ENCODE assay signal across 15 cellular contexts in genomic region chr3:64475037-64475436, GRCh38.
A peak's percentile ranks its signal among the peaks of the same experiment; 100 is the strongest.
DNase-seq lines count a peak whose midpoint lies in the region; ATAC-seq and TF ChIP-seq lines count a peak whose summit lies in the region.
"Had no signal": no experiment of that assay in that cellular context is flagged by ENCODE, and none has a peak within 500 bp of the region (broad histone marks: within the 10 kb centered on the region; RNA-seq: fewer than 3 reads in every experiment).

No MANE protein-coding gene starts in this region.

- DNase-seq in choroid plexus epithelial cell (ENCODE audit: low read depth) = no peak
- DNase-seq in osteoblast (ENCODE audit: insufficient read length, low spot score, missing footprints) = no peak
- no peak for DNase-seq in effector memory CD4-positive, alpha-beta T cell
- no peak for DNase-seq in DMS53 treated with DMSO at 0.1 percent for 48 hours (lab: John Stamatoyannopoulos, UW; ENCODE audit: unreplicated experiment)
- DNase-seq: CD8-positive, alpha-beta memory T cell; Karpas-422; NCI-H187 treated with DMSO at 0.1 percent for 48 hours; NCI-H446 treated with DMSO at 0.1 percent for 48 hours; NCI-H774; SHP77 treated with DMSO at 0.1 percent for 48 hours had no signal

- no peaks in the 10 kb centered on the region for H4K20me1 ChIP-seq in OCI-LY3 (ENCODE audit: insufficient read depth, low read length)
- no peaks in the 10 kb centered on the region for H4K20me1 ChIP-seq in osteoblast (ENCODE audit: insufficient read depth, low read length)
- H4K20me1 ChIP-seq: BLaER1 had no signal

- TF ChIP-seq CTCF in GM12872 (IDR thresholded peaks at IDR 0.05; ENCODE audit: insufficient read depth, low read depth, low read length) = 0 out of 3 replicates have a peak, but pooled peaks have one; percentile 15
- TF ChIP-seq CTCF in OCI-LY3 (IDR thresholded peaks at IDR 0.05; ENCODE audit: low read depth, low read length) = peak; percentile 39
- TF ChIP-seq CTCF in choroid plexus epithelial cell (conservative IDR thresholded peaks at IDR 0.05; ENCODE audit: low read depth, low read length) = peak; percentile 23
- TF ChIP-seq CTCF in osteoblast (IDR thresholded peaks at IDR 0.05; ENCODE audit: extremely low read depth, low read depth, low read length) = peak; percentile 19

- H3K36me3 ChIP-seq in OCI-LY3 (replicated peaks; ENCODE audit: low read depth, low read length) = no peaks in the 10 kb centered on the region
- no peaks in the 10 kb centered on the region for H3K36me3 ChIP-seq in osteoblast (ENCODE audit: insufficient read depth, low read length)
- H3K36me3 ChIP-seq in effector memory CD4-positive, alpha-beta T cell (ENCODE audit: control insufficient read depth, insufficient read depth, low read length) = no peaks in the 10 kb centered on the region
- H3K36me3 ChIP-seq: BLaER1 had no signal

- H3K4me3 ChIP-seq in OCI-LY3 (ENCODE audit: low read length) (no peak overlapping the region), choroid plexus epithelial cell (ENCODE audit: low read depth, low read length) (no peak overlapping the region), osteoblast (ENCODE audit: insufficient read depth, low read length) (no peak overlapping the region)
- H3K4me3 ChIP-seq in effector memory CD4-positive, alpha-beta T cell (ENCODE audit: insufficient read depth, low read depth, low read length, poor library complexity, severe bottlenecking) = no peak overlapping the region
- H3K4me3 ChIP-seq: BLaER1 had no signal

- H2AFZ ChIP-seq in OCI-LY3 (ENCODE audit: low read depth, low read length) (no peak overlapping the region), osteoblast (ENCODE audit: low read length) (no peak overlapping the region)

- H3K79me2 ChIP-seq in OCI-LY3 (ENCODE audit: low read length) (no peaks in the 10 kb centered on the region), osteoblast (ENCODE audit: insufficient read depth, low read length) (no peaks in the 10 kb centered on the region)

- no peaks in the 10 kb centered on the region for H3K27me3 ChIP-seq in OCI-LY3 (ENCODE audit: low read depth, low read length)
- H3K27me3 ChIP-seq in osteoblast (ENCODE audit: insufficient read depth, low read length) = peaks cover 50% of the 10 kb centered on the region
- no peaks in the 10 kb centered on the region for H3K27me3 ChIP-seq in effector memory CD4-positive, alpha-beta T cell (replicated peaks; ENCODE audit: control insufficient read depth, insufficient read depth, low read length, poor library complexity, severe bottlenecking)
- H3K27me3 ChIP-seq: BLaER1 had no signal

- ATAC-seq in HG02885 (IDR thresholded peaks at IDR 0.05; ENCODE audit: poor library complexity, unreplicated experiment) = no peak
- no peak for ATAC-seq in HG03196 (IDR thresholded peaks at IDR 0.05; ENCODE audit: unreplicated experiment)

- H3K4me2 ChIP-seq in OCI-LY3 (ENCODE audit: low read length) = peak overlapping the region; percentile 24
- H3K4me2 ChIP-seq in osteoblast (ENCODE audit: insufficient read depth, low read length) = no peak overlapping the region
- H3K4me2 ChIP-seq: BLaER1 had no signal

- H3K4me1 ChIP-seq in OCI-LY3 (ENCODE audit: low read length) (peaks cover 17% of the 10 kb centered on the region), osteoblast (ENCODE audit: insufficient read depth, low read length) (no peaks in the 10 kb centered on the region)
- no peaks in the 10 kb centered on the region for H3K4me1 ChIP-seq in effector memory CD4-positive, alpha-beta T cell (ENCODE audit: control insufficient read depth, insufficient read depth, low read length, poor library complexity, severe bottlenecking)

- no peak overlapping the region for H3K27ac ChIP-seq in OCI-LY3 (ENCODE audit: low read length)
- no peak overlapping the region for H3K27ac ChIP-seq in osteoblast (ENCODE audit: low read depth, low read length)
- H3K27ac ChIP-seq in effector memory CD4-positive, alpha-beta T cell (ENCODE audit: insufficient read depth, low read length, poor library complexity, severe bottlenecking) = no peak overlapping the region
- H3K27ac ChIP-seq: BLaER1 had no signal

- H3K9ac ChIP-seq in OCI-LY3 (ENCODE audit: low read length) = no peak overlapping the region
- H3K9ac ChIP-seq: BLaER1 had no signal

- H3K9me3 ChIP-seq in OCI-LY3 (ENCODE audit: insufficient read depth, low read length) (no peaks in the 10 kb centered on the region), osteoblast (ENCODE audit: low read depth, low read length) (no peaks in the 10 kb centered on the region)
- no peaks in the 10 kb centered on the region for H3K9me3 ChIP-seq in effector memory CD4-positive, alpha-beta T cell (ENCODE audit: control insufficient read depth, low read length)
